Comparison of ENCODE assay signal across 16 cellular contexts in the genomic region with DNA sequence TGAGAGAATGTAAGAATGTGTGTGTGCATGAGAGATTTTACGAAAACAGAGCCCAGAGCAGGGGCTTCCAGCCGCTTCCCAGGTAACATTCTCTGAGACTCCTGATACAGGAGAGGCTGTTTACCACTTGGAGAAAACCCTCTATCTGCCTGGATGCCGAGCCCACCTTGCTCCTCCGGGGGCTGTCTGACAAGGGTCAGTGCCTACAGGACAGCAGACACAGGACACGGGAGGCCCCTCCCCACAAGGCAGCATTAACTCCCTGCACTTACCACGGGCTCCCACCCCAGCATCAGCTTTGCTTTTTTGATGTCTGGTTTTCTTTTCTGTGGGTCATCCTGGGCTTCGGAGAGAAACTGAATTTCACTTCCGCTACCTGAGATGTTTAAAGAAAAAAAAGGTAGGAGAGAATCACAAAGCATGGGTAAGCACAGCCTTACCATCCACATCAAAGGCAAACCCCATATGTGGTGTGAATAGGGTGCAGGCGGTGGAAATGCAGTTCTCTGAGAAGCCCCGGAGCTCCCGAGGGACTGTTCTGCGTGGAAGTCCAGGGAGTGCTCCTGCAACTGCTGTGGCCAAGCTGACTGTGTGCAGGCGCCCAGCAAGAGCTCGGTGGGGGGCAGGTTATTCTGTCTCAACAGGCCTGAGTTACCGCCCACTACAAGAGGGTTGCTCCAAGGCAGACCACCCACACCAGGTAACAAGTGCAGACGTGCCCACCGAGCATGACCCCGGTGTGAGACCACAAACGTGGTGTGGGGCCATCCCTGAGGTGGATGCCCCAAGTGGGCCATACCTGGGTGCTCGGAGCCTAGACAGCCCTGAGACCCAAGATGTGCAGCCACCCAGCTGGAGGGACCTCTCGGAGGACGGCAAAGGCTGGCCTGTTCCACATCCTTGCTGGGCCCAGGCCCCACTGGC.
DNase-seq lines count a peak whose midpoint lies in the region; ATAC-seq lines count a peak whose summit lies in the region.
"Had no signal": no experiment of that assay in that cellular context is flagged by ENCODE, and none has a peak within 500 bp of the region (broad histone marks: within the 10 kb centered on the region; RNA-seq: fewer than 3 reads in every experiment).

No MANE protein-coding gene starts in this region.

- intact Hi-C loops in activated T-helper 1 cell treated with anti-CD3 and anti-CD28 coated beads, Interleukin-12 subunit alpha, Interleukin-12 subunit beta, Interleukin-2, Interleukin-4 antibody, amounts not matched to agents 30 ng/mL and 10 ng/mL and 1 ng/mL, durations not matched to agents 14 hours and 24 hours and 36 hours (cut with micrococcal nuclease): loop anchor here (10.0 kb wide), 2 partner anchors 732 to 762 kb away; a partner anchor contains a TSS
- intact Hi-C loops in left ventricle myocardium superior (cut with micrococcal nuclease): no loop called here

- H3K9me3 ChIP-seq in Karpas-422 (ENCODE audit: low read length): no peaks in the 10 kb centered on the region
- H3K9me3 ChIP-seq: transverse colon had no signal

- H3K27me3 ChIP-seq in Karpas-422 (ENCODE audit: low read length): no peaks in the 10 kb centered on the region
- H3K27me3 ChIP-seq: foreskin keratinocyte, transverse colon had no signal

- peaks cover 31% of the 10 kb centered on the region for H3K4me1 Mint-ChIP-seq in activated T-helper 1 cell treated with anti-CD3 and anti-CD28 coated beads, Interleukin-12 subunit alpha, Interleukin-12 subunit beta, Interleukin-2, Interleukin-4 antibody, amounts not matched to agents 30 ng/mL and 10 ng/mL and 1 ng/mL, durations not matched to agents 14 hours and 24 hours and 36 hours (ENCODE audit: low read depth)
- H3K4me1 Mint-ChIP-seq in memory B cell: peaks cover 12% of the 10 kb centered on the region
- H3K4me1 Mint-ChIP-seq: brain had no signal

- H3K4me3 Mint-ChIP-seq in activated T-helper 1 cell treated with anti-CD3 and anti-CD28 coated beads, Interleukin-12 subunit alpha, Interleukin-12 subunit beta, Interleukin-2, Interleukin-4 antibody, amounts not matched to agents 30 ng/mL and 10 ng/mL and 1 ng/mL, durations not matched to agents 14 hours and 24 hours and 36 hours: peak overlapping the region; percentile 64
- peak overlapping the region; percentile 13 for H3K4me3 Mint-ChIP-seq in memory B cell
- H3K4me3 Mint-ChIP-seq: brain had no signal

- no peaks in the 10 kb centered on the region for H3K36me3 ChIP-seq in Karpas-422 (ENCODE audit: insufficient read depth, low read length)
- H3K36me3 ChIP-seq: transverse colon had no signal

- no peaks in the 10 kb centered on the region for H3K9me3 Mint-ChIP-seq in activated T-helper 1 cell treated with anti-CD3 and anti-CD28 coated beads, Interleukin-12 subunit alpha, Interleukin-12 subunit beta, Interleukin-2, Interleukin-4 antibody, amounts not matched to agents 30 ng/mL and 10 ng/mL and 1 ng/mL, durations not matched to agents 14 hours and 24 hours and 36 hours
- H3K9me3 Mint-ChIP-seq in memory B cell: no peaks in the 10 kb centered on the region
- H3K9me3 Mint-ChIP-seq: brain had no signal

- no peaks in the 10 kb centered on the region for H3K9me2 ChIP-seq in Karpas-422 (replicated peaks; ENCODE audit: insufficient read depth, low read length)

- no peak overlapping the region for H2AFZ ChIP-seq in Karpas-422 (ENCODE audit: low read length)

- DNase-seq in stimulated activated naive CD4-positive, alpha-beta T cell (lab: John Stamatoyannopoulos, UW): peak; percentile 12 to 63 (median 42)
- no peak for DNase-seq in stimulated activated naive CD4-positive, alpha-beta T cell treated with Interleukin-2 at 50 U/mL for 16 hours (lab: John Stamatoyannopoulos, UW)
- DNase-seq in activated T-helper 1 cell treated with anti-CD3 and anti-CD28 coated beads, Interleukin-12 subunit alpha, Interleukin-12 subunit beta, Interleukin-2, Interleukin-4 antibody, amounts not matched to agents 30 ng/mL and 10 ng/mL and 1 ng/mL, durations not matched to agents 14 hours and 24 hours and 36 hours (ENCODE audit: low spot score): no peak
- DNase-seq in memory B cell (ENCODE audit: low spot score in 2 of 2) (no peak), left ventricle myocardium superior (no peak), Karpas-422 (no peak)
- DNase-seq: foreskin keratinocyte, mammary epithelial cell, MM.1S, NCI-H2107, SHP77 treated with DMSO at 0.1 percent for 48 hours had no signal

- no peaks in the 10 kb centered on the region for H3K79me2 ChIP-seq in Karpas-422 (ENCODE audit: low read length)

- no peaks in the 10 kb centered on the region for H3K27me3 Mint-ChIP-seq in activated T-helper 1 cell treated with anti-CD3 and anti-CD28 coated beads, Interleukin-12 subunit alpha, Interleukin-12 subunit beta, Interleukin-2, Interleukin-4 antibody, amounts not matched to agents 30 ng/mL and 10 ng/mL and 1 ng/mL, durations not matched to agents 14 hours and 24 hours and 36 hours (ENCODE audit: insufficient read depth)
- H3K27me3 Mint-ChIP-seq in memory B cell: no peaks in the 10 kb centered on the region
- H3K27me3 Mint-ChIP-seq: brain had no signal

- H3K4me1 ChIP-seq in Karpas-422 (ENCODE audit: low read length): no peaks in the 10 kb centered on the region
- H3K4me1 ChIP-seq: foreskin keratinocyte, transverse colon had no signal

- no peak overlapping the region for H3K4me3 ChIP-seq in Karpas-422 (ENCODE audit: low read length)
- H3K4me3 ChIP-seq: transverse colon had no signal

- no peaks in the 10 kb centered on the region for H4K20me1 ChIP-seq in Karpas-422 (ENCODE audit: insufficient read depth, low read depth, low read length)

- ATAC-seq in memory B cell (ENCODE audit: low read depth) (no peak), HG02852 (IDR thresholded peaks at IDR 0.05; ENCODE audit: unreplicated experiment) (no peak), left ventricle myocardium superior (no peak), GM19397 (IDR thresholded peaks at IDR 0.05; ENCODE audit: unreplicated experiment) (no peak)
- ATAC-seq: HCT116 had no signal

- H3K4me2 ChIP-seq in Karpas-422 (ENCODE audit: low read depth, low read length, poor library complexity, severe bottlenecking): no peak overlapping the region

- peak overlapping the region; percentile 86 for H3K27ac Mint-ChIP-seq in activated T-helper 1 cell treated with anti-CD3 and anti-CD28 coated beads, Interleukin-12 subunit alpha, Interleukin-12 subunit beta, Interleukin-2, Interleukin-4 antibody, amounts not matched to agents 30 ng/mL and 10 ng/mL and 1 ng/mL, durations not matched to agents 14 hours and 24 hours and 36 hours
- H3K27ac Mint-ChIP-seq in memory B cell: peak overlapping the region; percentile 46

- H3K9ac ChIP-seq in Karpas-422 (ENCODE audit: low read length): no peak overlapping the region

- H3K36me3 Mint-ChIP-seq in activated T-helper 1 cell treated with anti-CD3 and anti-CD28 coated beads, Interleukin-12 subunit alpha, Interleukin-12 subunit beta, Interleukin-2, Interleukin-4 antibody, amounts not matched to agents 30 ng/mL and 10 ng/mL and 1 ng/mL, durations not matched to agents 14 hours and 24 hours and 36 hours (ENCODE audit: low read depth): peaks cover 35% of the 10 kb centered on the region
- peaks cover 43% of the 10 kb centered on the region for H3K36me3 Mint-ChIP-seq in memory B cell

- H3K27ac ChIP-seq in Karpas-422 (ENCODE audit: low read length): no peak overlapping the region
- H3K27ac ChIP-seq: foreskin keratinocyte had no signal

Comparison
In these comparisons a context has a peak if more than half of its experiments do, and no peak if none do; other contexts are left out.
1. DNase-seq: peak in stimulated activated naive CD4-positive, alpha-beta T cell (6 of 6); none in stimulated activated naive CD4-positive, alpha-beta T cell treated with Interleukin-2 at 50 U/mL for 16 hours (single experiment), activated T-helper 1 cell treated with anti-CD3 and anti-CD28 coated beads, Interleukin-12 subunit alpha, Interleukin-12 subunit beta, Interleukin-2, Interleukin-4 antibody, amounts not matched to agents 30 ng/mL and 10 ng/mL and 1 ng/mL, durations not matched to agents 14 hours and 24 hours and 36 hours (single experiment), memory B cell (0 of 2), left ventricle myocardium superior (single experiment) and Karpas-422 (single experiment).